Comparison of ENCODE assay signal across 26 cellular contexts in the genomic region with DNA sequence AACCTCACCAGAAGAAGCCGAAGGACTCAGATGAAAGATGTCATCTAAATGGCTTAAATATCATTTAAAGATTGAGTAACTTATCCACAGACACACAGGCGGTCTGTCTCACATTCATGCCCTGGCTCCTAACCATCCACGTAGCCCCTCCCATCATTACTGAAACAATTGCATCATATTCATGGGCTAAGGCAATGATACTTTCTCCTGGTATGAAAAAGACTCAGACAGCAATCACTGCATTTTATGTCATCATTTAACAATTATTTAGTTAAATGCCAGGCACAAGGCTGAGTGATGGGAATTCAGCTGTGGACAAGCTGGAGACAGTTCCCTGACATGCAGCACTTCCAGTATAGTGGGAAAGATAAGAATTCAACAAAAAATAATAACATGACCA. TPM values are rescaled to one million over a fixed set of nuclear protein-coding genes. Genes with fewer than 3 reads are reported as not detected.
DNase-seq lines count a peak whose midpoint lies in the region; ATAC-seq, FAIRE-seq and TF ChIP-seq lines count a peak whose summit lies in the region.
"Had no signal": no experiment of that assay in that cellular context is flagged by ENCODE, and none has a peak within 500 bp of the region (broad histone marks: within the 10 kb centered on the region; RNA-seq: fewer than 3 reads in every experiment).

No MANE protein-coding gene starts in this region.

- TF ChIP-seq CTCF in bronchial epithelial cell (IDR thresholded peaks at IDR 0.05; ENCODE audit: insufficient read depth, low read length, severe bottlenecking): no peak
- TF ChIP-seq CTCF in liver (IDR thresholded peaks at IDR 0.05; ENCODE audit: low read depth, low read length, missing input control): no peak
- TF ChIP-seq CTCF in vagina (IDR thresholded peaks at IDR 0.05): no peak

- DNase-seq in AG08396 (ENCODE audit: low spot score) (peak; percentile 25), LHCN-M2 (ENCODE audit: low read depth) (peak; percentile 25), bronchial epithelial cell (ENCODE audit: low read depth) (peak; percentile 62), SHP77 (lab: John Stamatoyannopoulos, UW) (no peak), vagina (ENCODE audit: extremely low spot score in 2 of 2) (no peak), aorta (no peak)
- DNase-seq in stimulated activated effector memory CD8-positive, alpha-beta T cell treated with anti-CD3 and anti-CD28 coated beads, Interleukin-12 subunit alpha, Interleukin-12 subunit beta, amount 100 ng/mL, for 72 hours (ENCODE audit: low spot score in 2 of 2): no peak
- DNase-seq: activated CD4-positive, alpha-beta T cell treated with anti-CD3 and anti-CD28 coated beads for 4 hours; activated naive CD4-positive, alpha-beta T cell treated with anti-CD3 and anti-CD28 coated beads, Interleukin-2, amount 50 U/mL, for 16 hours; AML-193; Caco-2; caudate nucleus; effector memory CD4-positive, alpha-beta T cell; GDM1; NCI-H1092 treated with DMSO at 0.1 percent for 48 hours; NCI-H226; Right ventricle myocardium superior; small intestine; stimulated activated naive B cell treated with anti-CD40 and anti-IgM and Interleukin-4, amounts not matched to agents 10 μg/mL and 1 μg/mL and 100 μg/mL, for 72 hours; upper lobe of right lung had no signal

- intact Hi-C loops in vagina (cut with DNase I): no loop called here
- intact Hi-C loops in aorta (cut with DNase I): no loop called here

- no peak overlapping the region for H3K9ac ChIP-seq in liver (ENCODE audit: low read depth in 1 of 2, low read length in 2 of 2)

- H3K36me3 Mint-ChIP-seq in stimulated activated effector memory CD8-positive, alpha-beta T cell treated with anti-CD3 and anti-CD28 coated beads, Interleukin-12 subunit alpha, Interleukin-12 subunit beta, amount 100 ng/mL, for 72 hours: no peaks in the 10 kb centered on the region
- H3K36me3 Mint-ChIP-seq: stimulated activated naive B cell treated with anti-CD40 and anti-IgM and Interleukin-4, amounts not matched to agents 10 μg/mL and 1 μg/mL and 100 μg/mL, for 72 hours had no signal

- WGBS in liver: 57% methylated on average over 3 of the region's 3 CpGs
- 84 to 85% methylated on average over 3 of the region's 3 CpGs for WGBS in aorta, 2 donors

- H3K9me3 ChIP-seq in liver (ENCODE audit: control insufficient read depth in 4 of 4, low read length in 3 of 4) (peaks cover 0 to 3% (median 0%) of the 10 kb centered on the region in 4 donors), vagina (no peaks in the 10 kb centered on the region), aorta (ENCODE audit: control insufficient read depth, low read length) (no peaks in the 10 kb centered on the region)
- H3K9me3 ChIP-seq: neutrophil, upper lobe of right lung had no signal

- H3K27ac Mint-ChIP-seq in stimulated activated effector memory CD8-positive, alpha-beta T cell treated with anti-CD3 and anti-CD28 coated beads, Interleukin-12 subunit alpha, Interleukin-12 subunit beta, amount 100 ng/mL, for 72 hours: no peak overlapping the region
- H3K27ac Mint-ChIP-seq: stimulated activated naive B cell treated with anti-CD40 and anti-IgM and Interleukin-4, amounts not matched to agents 10 μg/mL and 1 μg/mL and 100 μg/mL, for 72 hours; T-helper 1 cell treated with Interleukin-12 subunit alpha and Interleukin-12 subunit beta and Interleukin-4 antibody, amounts not matched to agents 30 μg/mL and 1 μg/mL, for 36 hours had no signal

- ATAC-seq in stimulated activated effector memory CD8-positive, alpha-beta T cell treated with anti-CD3 and anti-CD28 coated beads, Interleukin-12 subunit alpha, Interleukin-12 subunit beta, amount 100 ng/mL, for 72 hours: no peak
- no peak for ATAC-seq in aorta (ENCODE audit: low FRiP score)
- ATAC-seq: stimulated activated naive B cell treated with anti-CD40 and anti-IgM and Interleukin-4, amounts not matched to agents 10 μg/mL and 1 μg/mL and 100 μg/mL, for 72 hours; upper lobe of right lung had no signal

- H3K4me3 Mint-ChIP-seq in stimulated activated effector memory CD8-positive, alpha-beta T cell treated with anti-CD3 and anti-CD28 coated beads, Interleukin-12 subunit alpha, Interleukin-12 subunit beta, amount 100 ng/mL, for 72 hours: no peak overlapping the region
- H3K4me3 Mint-ChIP-seq: stimulated activated naive B cell treated with anti-CD40 and anti-IgM and Interleukin-4, amounts not matched to agents 10 μg/mL and 1 μg/mL and 100 μg/mL, for 72 hours; T-helper 1 cell treated with Interleukin-12 subunit alpha and Interleukin-12 subunit beta and Interleukin-4 antibody, amounts not matched to agents 30 μg/mL and 1 μg/mL, for 36 hours had no signal

- FAIRE-seq in bronchial epithelial cell (lab: Jason Lieb, UNC): no peak
- FAIRE-seq: GM18507, islet of Langerhans, small intestine had no signal

- peak in 1 of 2 donors; percentile 65 for TF ChIP-seq RAD21 in liver (IDR thresholded peaks at IDR 0.05)

- H3K4me1 Mint-ChIP-seq in stimulated activated effector memory CD8-positive, alpha-beta T cell treated with anti-CD3 and anti-CD28 coated beads, Interleukin-12 subunit alpha, Interleukin-12 subunit beta, amount 100 ng/mL, for 72 hours: no peaks in the 10 kb centered on the region

- no peak overlapping the region for H3K4me3 ChIP-seq in bronchial epithelial cell (ENCODE audit: low read depth, low read length)
- H3K4me3 ChIP-seq in liver (ENCODE audit: low read depth in 1 of 3, low read length in 3 of 3): no peak overlapping the region
- H3K4me3 ChIP-seq in vagina: no peak overlapping the region
- no peak overlapping the region for H3K4me3 ChIP-seq in aorta (ENCODE audit: low read length in 2 of 2)
- H3K4me3 ChIP-seq: upper lobe of right lung had no signal

- no peaks in the 10 kb centered on the region for H3K9me3 Mint-ChIP-seq in stimulated activated effector memory CD8-positive, alpha-beta T cell treated with anti-CD3 and anti-CD28 coated beads, Interleukin-12 subunit alpha, Interleukin-12 subunit beta, amount 100 ng/mL, for 72 hours
- H3K9me3 Mint-ChIP-seq: T-helper 1 cell treated with Interleukin-12 subunit alpha and Interleukin-12 subunit beta and Interleukin-4 antibody, amounts not matched to agents 30 μg/mL and 1 μg/mL, for 36 hours had no signal

- H3K36me3 ChIP-seq in bronchial epithelial cell (ENCODE audit: control insufficient read depth, insufficient read depth, low read length): no peaks in the 10 kb centered on the region
- H3K36me3 ChIP-seq in liver (ENCODE audit: control insufficient read depth in 4 of 4, insufficient read depth in 3 of 4, low read depth in 1 of 4, low read length in 3 of 4): no peaks in the 10 kb centered on the region
- no peaks in the 10 kb centered on the region for H3K36me3 ChIP-seq in vagina
- H3K36me3 ChIP-seq in aorta (ENCODE audit: control insufficient read depth in 1 of 2, insufficient read depth in 2 of 2, low read length in 1 of 2): no peaks in the 10 kb centered on the region
- H3K36me3 ChIP-seq: neutrophil, upper lobe of right lung had no signal

- H3K27ac ChIP-seq in liver (ENCODE audit: low read depth in 1 of 2, low read length in 2 of 2) (peak overlapping the region; percentile 59 to 63), vagina (no peak overlapping the region), aorta (ENCODE audit: low read depth in 1 of 2, low read length in 2 of 2) (no peak overlapping the region)
- H3K27ac ChIP-seq: neutrophil, upper lobe of right lung had no signal

- H3K4me1 ChIP-seq in liver (ENCODE audit: control insufficient read depth in 4 of 4, insufficient read depth in 4 of 4, low read length in 3 of 4) (peaks cover 0 to 32% (median 20%) of the 10 kb centered on the region in 4 donors), vagina (no peaks in the 10 kb centered on the region), aorta (ENCODE audit: control insufficient read depth in 1 of 2, insufficient read depth in 2 of 2, low read length in 2 of 2) (no peaks in the 10 kb centered on the region)
- H3K4me1 ChIP-seq: upper lobe of right lung had no signal

- no peaks in the 10 kb centered on the region for H3K27me3 ChIP-seq in bronchial epithelial cell (ENCODE audit: control insufficient read depth, insufficient read depth, low read length)
- no peaks in the 10 kb centered on the region for H3K27me3 ChIP-seq in liver (ENCODE audit: control insufficient read depth in 4 of 4, insufficient read depth in 4 of 4, low read length in 3 of 4)
- H3K27me3 ChIP-seq in vagina: no peaks in the 10 kb centered on the region
- no peaks in the 10 kb centered on the region for H3K27me3 ChIP-seq in aorta (ENCODE audit: control insufficient read depth in 1 of 2, insufficient read depth in 2 of 2, low read length in 1 of 2)
- H3K27me3 ChIP-seq: upper lobe of right lung had no signal

- TF ChIP-seq POLR2A in vagina (IDR thresholded peaks at IDR 0.05): no peak

TF ChIP-seq in liver, 16 proteins besides CTCF, POLR2A, EP300 and RAD21 (continues in another document):
- TF ChIP-seq NR2F2 (IDR thresholded peaks at IDR 0.05): no peak
- no peak for TF ChIP-seq EGR1 (IDR thresholded peaks at IDR 0.05; ENCODE audit: low read depth in 2 of 2)
- TF ChIP-seq SP1 (IDR thresholded peaks at IDR 0.05): peak; percentile 71
- no peak for TF ChIP-seq ZBTB33 (IDR thresholded peaks at IDR 0.05)
- TF ChIP-seq HNF4G (IDR thresholded peaks at IDR 0.05): no peak

RNA-seq across cellular contexts. Expression of gene TECTB, which starts 11.2 kb away (rescaled TPM):
- total RNA-seq in LHCN-M2 (2014; rRNA removed): not detected in 2 replicates
- polyA plus RNA-seq in LHCN-M2 (2012): not detected
- total RNA-seq in bronchial epithelial cell: not detected in 2 replicates
- total RNA-seq in liver: under 1 TPM; 0.05 to 0.08 TPM
- polyA plus RNA-seq in liver: under 1 TPM; 0.08 to 0.44 TPM
- total RNA-seq in vagina: not detected
- not detected for total RNA-seq in aorta
- not detected for polyA plus RNA-seq in aorta
- total RNA-seq: glomerular endothelial cell, Right ventricle myocardium superior, upper lobe of right lung had no signal

Comparison
In these comparisons a context has a peak if more than half of its experiments do, and no peak if none do; other contexts are left out.
1. DNase-seq: peak in AG08396 (single experiment), LHCN-M2 (single experiment) and bronchial epithelial cell (single experiment); none in stimulated activated effector memory CD8-positive, alpha-beta T cell treated with anti-CD3 and anti-CD28 coated beads, Interleukin-12 subunit alpha, Interleukin-12 subunit beta, amount 100 ng/mL, for 72 hours (0 of 2), SHP77 (0 of 2), vagina (0 of 2) and aorta (0 of 2).
2. H3K27ac ChIP-seq: peak in liver (2 of 2); none in vagina (single experiment) and aorta (0 of 2).